ENCODE assay signal across 8 cellular contexts in the genomic region with DNA sequence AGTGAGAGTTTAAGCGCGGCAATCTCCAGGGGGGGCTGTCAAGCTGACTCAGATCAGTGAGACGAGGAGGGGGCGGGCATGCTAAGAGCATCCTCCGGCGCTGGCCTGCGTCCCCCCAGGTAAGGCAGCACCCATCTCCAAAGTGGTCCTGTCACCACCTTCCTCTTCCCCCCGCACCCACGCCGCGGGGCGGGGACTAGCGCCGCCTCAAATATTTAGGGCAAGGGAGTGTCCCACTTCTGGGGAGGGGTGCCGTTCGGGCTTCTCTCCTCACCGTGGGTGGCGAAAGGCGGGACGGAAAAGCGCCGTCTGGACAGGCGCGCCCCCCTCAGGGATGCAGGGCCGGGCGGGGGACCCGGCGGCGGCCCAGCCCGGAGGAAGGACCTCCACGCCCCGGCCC. TPM values are rescaled to one million over a fixed set of nuclear protein-coding genes. Genes with fewer than 3 reads are reported as not detected.
A peak's percentile ranks its signal among the peaks of the same experiment; 100 is the strongest.
DNase-seq lines count a peak whose midpoint lies in the region; ATAC-seq and TF ChIP-seq lines count a peak whose summit lies in the region.

No MANE protein-coding gene starts in this region.

- H3K4me1 ChIP-seq in heart left ventricle (peaks cover 0 to 22% (median 5%) of the 10 kb centered on the region in 12 donors), breast epithelium (no peaks in the 10 kb centered on the region), osteoblast (ENCODE audit: insufficient read depth, low read length) (peaks cover 12% of the 10 kb centered on the region)

- no peak for TF ChIP-seq EP300 in Ishikawa (IDR thresholded peaks at IDR 0.05; ENCODE audit: borderline replicate concordance)

- intact Hi-C loops in heart left ventricle (cut with DNase I), result no loop called here
- intact Hi-C loops in Right ventricle myocardium superior (cut with DNase I), result no loop called here
- intact Hi-C loops in breast epithelium (cut with DNase I; ENCODE audit: low total_unique reads), result no loop called here

- no peak for TF ChIP-seq RAD21 in Ishikawa (IDR thresholded peaks at IDR 0.05; ENCODE audit: low read depth)

- H3K79me2 ChIP-seq in osteoblast (ENCODE audit: insufficient read depth, low read length), result no peaks in the 10 kb centered on the region

- peaks cover 0 to 24% (median 16%) of the 10 kb centered on the region in 12 donors for H3K9me3 ChIP-seq in heart left ventricle
- peaks cover 0 to 27% of the 10 kb centered on the region in 2 donors for H3K9me3 ChIP-seq in breast epithelium
- H3K9me3 ChIP-seq in osteoblast (ENCODE audit: low read depth, low read length), result peaks cover 9% of the 10 kb centered on the region

- DNase-seq in heart left ventricle (no peak), Right ventricle myocardium superior (no peak), breast epithelium (ENCODE audit: low spot score in 2 of 2) (no peak), osteoblast (ENCODE audit: insufficient read length, low spot score, missing footprints) (no peak), NCI-H82 treated with DMSO at 0.1 percent for 48 hours (lab: John Stamatoyannopoulos, UW; ENCODE audit: unreplicated experiment) (no peak)
- no peak for DNase-seq in stimulated activated CD4-positive, alpha-beta T cell treated with anti-CD3 and anti-CD28 coated beads, Interleukin-2, amount 100 ng/mL, for 48 hours

- WGBS in heart left ventricle, 4 donors, result 5 to 14% (median 7%) methylated on average over 8 to 32 of the region's 32 CpGs

- ATAC-seq in heart left ventricle (peak in 1 of 4 donors; percentile 24), Right ventricle myocardium superior (ENCODE audit: poor library complexity) (no peak), GM21528 (IDR thresholded peaks at IDR 0.05; ENCODE audit: low FRiP score, unreplicated experiment) (no peak)

- peak overlapping the region; percentile 41 for H2AFZ ChIP-seq in osteoblast (ENCODE audit: low read length)

- peak overlapping the region in 9 of 12 donors; percentile 12 to 60 (median 46) for H3K4me3 ChIP-seq in heart left ventricle
- H3K4me3 ChIP-seq in breast epithelium, result peak overlapping the region; percentile 33 to 60 (median 38)
- peak overlapping the region; percentile 61 for H3K4me3 ChIP-seq in osteoblast (ENCODE audit: insufficient read depth, low read length)

- TF ChIP-seq POLR2A in heart left ventricle (IDR thresholded peaks at IDR 0.05) (no peak), breast epithelium (IDR thresholded peaks at IDR 0.05) (no peak)

- no peak overlapping the region for H3K27ac ChIP-seq in heart left ventricle
- no peak overlapping the region for H3K27ac ChIP-seq in breast epithelium
- H3K27ac ChIP-seq in osteoblast (ENCODE audit: low read depth, low read length), result no peak overlapping the region

- no peaks in the 10 kb centered on the region for H3K36me3 ChIP-seq in heart left ventricle
- H3K36me3 ChIP-seq in breast epithelium, result no peaks in the 10 kb centered on the region
- H3K36me3 ChIP-seq in osteoblast (ENCODE audit: insufficient read depth, low read length), result no peaks in the 10 kb centered on the region

- peak overlapping the region; percentile 75 for H3K4me2 ChIP-seq in osteoblast (ENCODE audit: insufficient read depth, low read length)

- H4K20me1 ChIP-seq in osteoblast (ENCODE audit: insufficient read depth, low read length), result peaks cover 3% of the 10 kb centered on the region

- H3K27me3 ChIP-seq in heart left ventricle, result peaks cover 13 to 59% (median 31%) of the 10 kb centered on the region in 9 donors
- H3K27me3 ChIP-seq in breast epithelium, result peaks cover 0 to 54% of the 10 kb centered on the region in 2 donors
- H3K27me3 ChIP-seq in osteoblast (ENCODE audit: insufficient read depth, low read length), result peaks cover 21% of the 10 kb centered on the region

- TF ChIP-seq CTCF in heart left ventricle (IDR thresholded peaks at IDR 0.05), result no peak
- no peak for TF ChIP-seq CTCF in breast epithelium (IDR thresholded peaks at IDR 0.05)
- TF ChIP-seq CTCF in osteoblast (IDR thresholded peaks at IDR 0.05; ENCODE audit: extremely low read depth, low read depth, low read length), result no peak

TF ChIP-seq in Ishikawa, 13 proteins besides CTCF, POLR2A, EP300 and RAD21:
- TF ChIP-seq CREB1 (IDR thresholded peaks at IDR 0.05; ENCODE audit: low read depth), result no peak
- 0 out of 2 replicates have a peak, but pooled peaks have one; percentile 11 for TF ChIP-seq EGR1 (IDR thresholded peaks at IDR 0.05)
- TF ChIP-seq, protein P1, sequence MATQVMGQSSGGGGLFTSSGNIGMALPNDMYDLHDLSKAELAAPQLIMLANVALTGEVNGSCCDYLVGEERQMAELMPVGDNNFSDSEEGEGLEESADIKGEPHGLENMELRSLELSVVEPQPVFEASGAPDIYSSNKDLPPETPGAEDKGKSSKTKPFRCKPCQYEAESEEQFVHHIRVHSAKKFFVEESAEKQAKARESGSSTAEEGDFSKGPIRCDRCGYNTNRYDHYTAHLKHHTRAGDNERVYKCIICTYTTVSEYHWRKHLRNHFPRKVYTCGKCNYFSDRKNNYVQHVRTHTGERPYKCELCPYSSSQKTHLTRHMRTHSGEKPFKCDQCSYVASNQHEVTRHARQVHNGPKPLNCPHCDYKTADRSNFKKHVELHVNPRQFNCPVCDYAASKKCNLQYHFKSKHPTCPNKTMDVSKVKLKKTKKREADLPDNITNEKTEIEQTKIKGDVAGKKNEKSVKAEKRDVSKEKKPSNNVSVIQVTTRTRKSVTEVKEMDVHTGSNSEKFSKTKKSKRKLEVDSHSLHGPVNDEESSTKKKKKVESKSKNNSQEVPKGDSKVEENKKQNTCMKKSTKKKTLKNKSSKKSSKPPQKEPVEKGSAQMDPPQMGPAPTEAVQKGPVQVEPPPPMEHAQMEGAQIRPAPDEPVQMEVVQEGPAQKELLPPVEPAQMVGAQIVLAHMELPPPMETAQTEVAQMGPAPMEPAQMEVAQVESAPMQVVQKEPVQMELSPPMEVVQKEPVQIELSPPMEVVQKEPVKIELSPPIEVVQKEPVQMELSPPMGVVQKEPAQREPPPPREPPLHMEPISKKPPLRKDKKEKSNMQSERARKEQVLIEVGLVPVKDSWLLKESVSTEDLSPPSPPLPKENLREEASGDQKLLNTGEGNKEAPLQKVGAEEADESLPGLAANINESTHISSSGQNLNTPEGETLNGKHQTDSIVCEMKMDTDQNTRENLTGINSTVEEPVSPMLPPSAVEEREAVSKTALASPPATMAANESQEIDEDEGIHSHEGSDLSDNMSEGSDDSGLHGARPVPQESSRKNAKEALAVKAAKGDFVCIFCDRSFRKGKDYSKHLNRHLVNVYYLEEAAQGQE (IDR thresholded peaks at IDR 0.05; ENCODE audit: low read depth), result no peak
- no peak for TF ChIP-seq YY1 (IDR thresholded peaks at IDR 0.05; ENCODE audit: low read depth)
- TF ChIP-seq FOXM1 (IDR thresholded peaks at IDR 0.05; ENCODE audit: borderline replicate concordance, low read depth), result no peak
- TF ChIP-seq TAF1 (IDR thresholded peaks at IDR 0.05; ENCODE audit: low read depth), result no peak
- no peak for TF ChIP-seq TEAD4 (IDR thresholded peaks at IDR 0.05)
- peak; percentile 44 for TF ChIP-seq ZBTB7A (IDR thresholded peaks at IDR 0.05; ENCODE audit: low read depth)

RNA-seq across cellular contexts. Expression of a gene that starts 0.4 kb away (rescaled TPM):
- total RNA-seq in heart left ventricle, result 1 to 10 TPM in 5 of 9 donors, under 1 TPM in 4; 0.53 to 3.0 (median 1.0) TPM
- under 1 TPM; 0.64 to 0.80 TPM for polyA plus RNA-seq in heart left ventricle
- total RNA-seq in Right ventricle myocardium superior, result 0.46 TPM
- total RNA-seq in breast epithelium, result 1 to 10 TPM in 1 of 3 donors, under 1 TPM in 2; 0.44 to 7.4 (median 0.66) TPM
- 0.88 and 1.1 TPM in 2 replicates for total RNA-seq in osteoblast
